ENCODE assay signal across 18 cellular contexts in genomic region chr20:13349240-13349604, GRCh38.
A peak's percentile ranks its signal among the peaks of the same experiment; 100 is the strongest.
DNase-seq lines count a peak whose midpoint lies in the region; ATAC-seq and TF ChIP-seq lines count a peak whose summit lies in the region.
"Had no signal": no experiment of that assay in that cellular context is flagged by ENCODE, and none has a peak within 500 bp of the region (broad histone marks: within the 10 kb centered on the region; RNA-seq: fewer than 3 reads in every experiment).

No MANE protein-coding gene starts in this region.

- no peak for TF ChIP-seq POLR2A in sigmoid colon (IDR thresholded peaks at IDR 0.05)
- no peak for TF ChIP-seq POLR2A in lower leg skin (IDR thresholded peaks at IDR 0.05)

- peaks cover 0 to 38% (median 27%) of the 10 kb centered on the region in 4 donors for H3K4me1 ChIP-seq in sigmoid colon

- CTCF ChIA-PET in AG04449 (lab: Yijun Ruan, JAX): interaction anchor here (1.3 kb wide), 1 partner anchor 197 kb away, joined by 5 read pairs; no protein-coding TSS in a partner anchor

- H3K4me3 ChIP-seq in AG04449 (ENCODE audit: low read depth, low read length) (peak overlapping the region; percentile 4), MG63 (peak overlapping the region; percentile 13), fibroblast of the aortic adventitia (ENCODE audit: low read depth, low read length) (no peak overlapping the region), sigmoid colon (no peak overlapping the region), lower leg skin (ENCODE audit: low read depth, poor library complexity, severe bottlenecking) (no peak overlapping the region)

- POLR2A ChIA-PET in AG04449 (lab: Yijun Ruan, JAX): interaction anchor here (1.0 to 1.4 kb wide), 2 partner anchors 47 to 176 kb away, joined by 3 to 5 read pairs; no protein-coding TSS in a partner anchor

- TF ChIP-seq CTCF in AG04449 (IDR thresholded peaks at IDR 0.05; ENCODE audit: insufficient read depth, low read length, missing control alignments): no peak
- no peak for TF ChIP-seq CTCF in fibroblast of the aortic adventitia (IDR thresholded peaks at IDR 0.05; ENCODE audit: insufficient read depth, low read length)
- no peak for TF ChIP-seq CTCF in sigmoid colon (IDR thresholded peaks at IDR 0.05)
- TF ChIP-seq CTCF in lower leg skin (IDR thresholded peaks at IDR 0.05): no peak

- H3K9me3 ChIP-seq in MG63 (no peaks in the 10 kb centered on the region), sigmoid colon (no peaks in the 10 kb centered on the region)

- no peaks in the 10 kb centered on the region for H3K27me3 ChIP-seq in MG63
- no peaks in the 10 kb centered on the region for H3K27me3 ChIP-seq in sigmoid colon

- DNase-seq in AG04449 (ENCODE audit: low read depth, low spot score) (no peak), MG63 (no peak), fibroblast of the aortic adventitia (ENCODE audit: low read depth) (peak; percentile 10), sigmoid colon (no peak), lower leg skin (ENCODE audit: low spot score in 2 of 2) (no peak), substantia nigra (lab: John Stamatoyannopoulos, UW) (no peak)
- DNase-seq: CD8-positive, alpha-beta T cell; DMS79 treated with DMSO at 0.1 percent for 48 hours; GDM1; MM.1S; NCI-H1930; NCI-H2171; NCI-H446 treated with DMSO at 0.1 percent for 48 hours; NCI-H774; SHP77 had no signal

- TF ChIP-seq EP300 in sigmoid colon (IDR thresholded peaks at IDR 0.05): no peak

- ATAC-seq in HG02759 (IDR thresholded peaks at IDR 0.05; ENCODE audit: unreplicated experiment): no peak
- no peak for ATAC-seq in GM18858 (IDR thresholded peaks at IDR 0.05; ENCODE audit: unreplicated experiment)
- ATAC-seq: CD8-positive, alpha-beta T cell had no signal

- peak overlapping the region; percentile 3 to 59 (median 56) for H3K27ac ChIP-seq in sigmoid colon
- H3K27ac ChIP-seq in substantia nigra (ENCODE audit: low read depth, low read length, poor library complexity, severe bottlenecking): no peak overlapping the region
- H3K27ac ChIP-seq: KMS-11 had no signal

- 81 to 84% methylated on average over 4 of the region's 4 CpGs for WGBS in sigmoid colon, 2 donors
- 84 to 88% methylated on average over 4 of the region's 4 CpGs for WGBS in lower leg skin, 2 donors

- H3K36me3 ChIP-seq in MG63 (no peaks in the 10 kb centered on the region), sigmoid colon (no peaks in the 10 kb centered on the region)

- intact Hi-C loops in sigmoid colon (cut with DNase I) (no loop called here), lower leg skin (cut with DNase I; ENCODE audit: low total_unique reads) (no loop called here)

Comparison
In these comparisons a context has a peak if more than half of its experiments do, and no peak if none do; other contexts are left out.
1. H3K4me3 ChIP-seq: peak in AG04449 (single experiment) and MG63 (single experiment); none in fibroblast of the aortic adventitia (single experiment), sigmoid colon (0 of 4) and lower leg skin (single experiment).